ENCODE assay signal across 28 cellular contexts in the genomic region with DNA sequence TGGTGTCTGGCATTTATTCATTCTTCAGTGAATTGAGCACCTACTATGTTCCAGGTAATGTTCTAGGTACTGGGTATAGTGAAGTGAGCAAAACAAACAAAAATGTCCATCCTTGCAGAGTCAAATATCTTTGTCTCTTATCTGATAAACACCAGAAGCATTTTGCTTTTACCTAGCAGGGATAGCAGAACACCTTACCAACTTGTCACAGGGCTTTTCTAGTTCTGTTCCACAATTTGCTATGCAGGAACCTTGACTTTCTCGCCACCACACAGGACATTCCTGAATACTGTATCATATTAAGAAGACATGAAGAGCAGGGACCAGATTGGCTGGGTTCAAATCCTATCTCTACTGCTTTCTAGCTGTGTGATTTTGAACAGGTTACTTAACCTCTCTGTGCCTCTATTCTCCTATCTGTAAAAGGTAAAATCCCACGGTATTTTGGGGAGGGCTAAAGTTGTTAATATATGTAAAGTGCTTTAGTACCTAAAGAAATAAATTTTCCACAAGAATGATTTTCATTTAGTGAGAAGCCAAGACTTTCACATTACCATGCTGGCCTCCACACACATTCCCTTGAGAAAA.
"Had no signal": no experiment of that assay in that cellular context is flagged by ENCODE, and none has a peak within 500 bp of the region (broad histone marks: within the 10 kb centered on the region; RNA-seq: fewer than 3 reads in every experiment).

No MANE protein-coding gene starts in this region.

- H3K27ac Mint-ChIP-seq: dendritic cell treated with granulocyte-macrophage colony-stimulating factor and Interleukin-4, amounts not matched to agents 40 ng/mL and 50 ng/mL, for 4 days; effector memory CD8-positive, alpha-beta T cell; endodermal cell; naive B cell had no signal

- H3K27me3 ChIP-seq: colonic mucosa, gastrocnemius medialis had no signal

- H3K4me1 Mint-ChIP-seq: naive B cell had no signal

- H3K36me3 ChIP-seq: colonic mucosa, esophagus squamous epithelium, gastrocnemius medialis, heart right ventricle, left lung, lower lobe of right lung had no signal

- ATAC-seq: effector memory CD8-positive, alpha-beta T cell; esophagus mucosa; gastrocnemius medialis; left ventricle myocardium superior; lower lobe of right lung; mucosa of descending colon had no signal

- H3K9me3 ChIP-seq: colonic mucosa, esophagus squamous epithelium, gastrocnemius medialis, heart right ventricle, left lung, lower lobe of right lung, mucosa of descending colon had no signal

- H3K4me3 ChIP-seq: colonic mucosa, esophagus squamous epithelium, gastrocnemius medialis, heart right ventricle, left lung, lower lobe of right lung, mucosa of descending colon had no signal

- H3K4me1 ChIP-seq: colonic mucosa, esophagus squamous epithelium, gastrocnemius medialis, heart right ventricle, left lung, lower lobe of right lung had no signal

- H3K4me3 Mint-ChIP-seq: dendritic cell treated with granulocyte-macrophage colony-stimulating factor and Interleukin-4, amounts not matched to agents 40 ng/mL and 50 ng/mL, for 4 days; effector memory CD8-positive, alpha-beta T cell; endodermal cell; mesothelial cell of epicardium; naive B cell had no signal

- DNase-seq: colonic mucosa; cortex of kidney; effector CD8-positive, alpha-beta T cell; effector memory CD8-positive, alpha-beta T cell; endodermal cell; erythroblast; esophagus squamous epithelium; foreskin fibroblast; foreskin melanocyte; gastrocnemius medialis; glutamatergic neuron; head of caudate nucleus; heart right ventricle; hippocampal formation; left cardiac atrium; left lung; left ventricle myocardium superior; lower lobe of right lung; mesenchymal stem cell; mucosa of descending colon; naive B cell had no signal

- FAIRE-seq: endometrium, islet of Langerhans, keratinocyte had no signal

- H3K27me3 Mint-ChIP-seq: dendritic cell treated with granulocyte-macrophage colony-stimulating factor and Interleukin-4, amounts not matched to agents 40 ng/mL and 50 ng/mL, for 4 days; effector memory CD8-positive, alpha-beta T cell had no signal

- H3K9me3 Mint-ChIP-seq: dendritic cell treated with granulocyte-macrophage colony-stimulating factor and Interleukin-4, amounts not matched to agents 40 ng/mL and 50 ng/mL, for 4 days; effector memory CD8-positive, alpha-beta T cell; endodermal cell; mesothelial cell of epicardium; naive B cell had no signal

- H3K27ac ChIP-seq: colonic mucosa, epithelial cell of prostate, esophagus squamous epithelium, gastrocnemius medialis, heart right ventricle, left lung, lower lobe of right lung had no signal

- H3K36me3 Mint-ChIP-seq: mesothelial cell of epicardium, naive B cell had no signal
